ENCODE assay signal across 8 cellular contexts in genomic region chr16:56657555-56658430, GRCh38.
A peak's percentile ranks its signal among the peaks of the same experiment; 100 is the strongest.
DNase-seq lines count a peak whose midpoint lies in the region; ATAC-seq and TF ChIP-seq lines count a peak whose summit lies in the region.

Gene MT1F (plus strand): TSS chr16:56657959. CDS start chr16:56658059, 100 bp downstream.

- POLR2A ChIA-PET in GM10248 (lab: Yijun Ruan, JAX) = no interaction called here

- CTCF ChIA-PET in GM10248 (lab: Yijun Ruan, JAX) = no interaction called here

- peak; percentile 37 for DNase-seq in GM10248 (ENCODE audit: extremely low spot score)
- DNase-seq in NCI-H1694 (lab: John Stamatoyannopoulos, UW) = peak; percentile 28
- peak; percentile 38 for DNase-seq in central memory CD4-positive, alpha-beta T cell
- peak; percentile 91 for DNase-seq in kidney glomerular epithelial cell (lab: John Stamatoyannopoulos, UW)
- peak; percentile 33 to 49 for DNase-seq in stimulated activated CD4-positive, alpha-beta T cell treated with anti-CD3 and anti-CD28 coated beads, Interleukin-15, amount 100 ng/mL, for 48 hours (ENCODE audit: low read depth in 2 of 2)
- DNase-seq in SHP77 treated with DMSO at 0.1 percent for 48 hours (lab: John Stamatoyannopoulos, UW) = no peak
- no peak for DNase-seq in SW 1271 (lab: John Stamatoyannopoulos, UW)

- no peak for TF ChIP-seq CTCF in GM10248 (IDR thresholded peaks at IDR 0.05; ENCODE audit: control extremely low read depth, extremely low read depth, low read depth, missing control alignments)

- peak; percentile 81 for ATAC-seq in activated CD4-positive, CD25-positive, alpha-beta regulatory T cell treated with anti-CD3 and anti-CD28 coated beads, Interleukin-2, amount 50 U/mL, for 24 hours

Comparison
In these comparisons a context has a peak if more than half of its experiments do, and no peak if none do; other contexts are left out.
1. DNase-seq: peak in GM10248 (single experiment), NCI-H1694 (single experiment), central memory CD4-positive, alpha-beta T cell (single experiment), kidney glomerular epithelial cell (single experiment) and stimulated activated CD4-positive, alpha-beta T cell treated with anti-CD3 and anti-CD28 coated beads, Interleukin-15, amount 100 ng/mL, for 48 hours (2 of 2); none in SHP77 treated with DMSO at 0.1 percent for 48 hours (single experiment) and SW 1271 (0 of 2).